ENCODE assay signal across 8 cellular contexts in genomic region chr17:64836623-64837017, GRCh38.
DNase-seq lines count a peak whose midpoint lies in the region; ATAC-seq and TF ChIP-seq lines count a peak whose summit lies in the region.
"Not testable (repeated sequence)": the region's sequence is repeated elsewhere in the genome, so short reads cannot be mapped to it uniquely, and the experiment has no call there.

No MANE protein-coding gene starts in this region.

- H3K4me3 Mint-ChIP-seq in T-helper 2 cell treated with Interferon-gamma antibody and Interleukin-4, amounts not matched to agents 5 μg/mL and 100 μg/mL, for 36 hours: peak overlapping the region; percentile 100
- H3K4me3 Mint-ChIP-seq in naive thymus-derived CD8-positive, alpha-beta T cell: peak overlapping the region; percentile 85 to 96 (median 92)

- DNase-seq in GM10266 (ENCODE audit: extremely low spot score) (peak; percentile 6), globus pallidus (ENCODE audit: low spot score) (peak; percentile 7)
- peak; percentile 22 for DNase-seq in T-helper 2 cell treated with Interferon-gamma antibody and Interleukin-4, amounts not matched to agents 5 μg/mL and 100 μg/mL, for 36 hours (ENCODE audit: low spot score)
- not testable (repeated sequence) for DNase-seq in astrocyte of the cerebellum (ENCODE audit: low read depth)
- DNase-seq in naive thymus-derived CD8-positive, alpha-beta T cell: peak in 8 of 10 donors; percentile 9 to 68 (median 30)

- not testable (repeated sequence) for H3K9me3 Mint-ChIP-seq in T-helper 2 cell treated with Interferon-gamma antibody and Interleukin-4, amounts not matched to agents 5 μg/mL and 100 μg/mL, for 36 hours; naive thymus-derived CD8-positive, alpha-beta T cell

- peak; percentile 24 for ATAC-seq in GM21825 (IDR thresholded peaks at IDR 0.05; ENCODE audit: unreplicated experiment)
- peak; percentile 19 for ATAC-seq in HG03520 (IDR thresholded peaks at IDR 0.05; ENCODE audit: unreplicated experiment)
- peak; percentile 11 to 15 for ATAC-seq in naive thymus-derived CD8-positive, alpha-beta T cell

- H3K27ac Mint-ChIP-seq in T-helper 2 cell treated with Interferon-gamma antibody and Interleukin-4, amounts not matched to agents 5 μg/mL and 100 μg/mL, for 36 hours: peak overlapping the region; percentile 96
- H3K27ac Mint-ChIP-seq in naive thymus-derived CD8-positive, alpha-beta T cell: peak overlapping the region; percentile 82 to 98 (median 93)

- not testable (repeated sequence) for H3K36me3 Mint-ChIP-seq in T-helper 2 cell treated with Interferon-gamma antibody and Interleukin-4, amounts not matched to agents 5 μg/mL and 100 μg/mL, for 36 hours (ENCODE audit: low read depth); naive thymus-derived CD8-positive, alpha-beta T cell

- not testable (repeated sequence) for TF ChIP-seq CTCF in GM10266 (IDR thresholded peaks at IDR 0.05; ENCODE audit: control insufficient read depth, insufficient read depth, low read depth, missing control alignments); astrocyte of the cerebellum (IDR thresholded peaks at IDR 0.05; ENCODE audit: low read depth, low read length, missing control alignments)

- H3K4me3 ChIP-seq in astrocyte of the cerebellum (ENCODE audit: low read depth, low read length) (peak overlapping the region; percentile 59), subcutaneous abdominal adipose tissue (ENCODE audit: low read depth in 1 of 5, low read length in 5 of 5) (peak overlapping the region; percentile 59 to 75 (median 66))

- peaks cover 0 to 24% (median 12%) of the 10 kb centered on the region in 5 donors for H3K4me1 ChIP-seq in subcutaneous abdominal adipose tissue (ENCODE audit: control insufficient read depth in 5 of 5, insufficient read depth in 5 of 5, low read length in 5 of 5)

- not testable (repeated sequence) for H3K36me3 ChIP-seq in subcutaneous abdominal adipose tissue (ENCODE audit: control insufficient read depth in 5 of 5, insufficient read depth in 5 of 5, low read length in 5 of 5)

- H3K4me1 Mint-ChIP-seq in T-helper 2 cell treated with Interferon-gamma antibody and Interleukin-4, amounts not matched to agents 5 μg/mL and 100 μg/mL, for 36 hours (ENCODE audit: low read depth): peaks cover 11% of the 10 kb centered on the region
- H3K4me1 Mint-ChIP-seq in naive thymus-derived CD8-positive, alpha-beta T cell: peaks cover 10 to 32% (median 27%) of the 10 kb centered on the region in 4 donors

- H3K9me3 ChIP-seq in subcutaneous abdominal adipose tissue (ENCODE audit: control insufficient read depth in 5 of 5, low read length in 5 of 5): not testable (repeated sequence)

- H3K27me3 ChIP-seq in subcutaneous abdominal adipose tissue (ENCODE audit: control insufficient read depth in 5 of 5, insufficient read depth in 4 of 5, low read length in 5 of 5): not testable (repeated sequence)

- peak overlapping the region; percentile 67 for H3K27ac ChIP-seq in subcutaneous abdominal adipose tissue (ENCODE audit: low read depth, low read length)

- H3K9ac ChIP-seq in subcutaneous abdominal adipose tissue (ENCODE audit: low read length in 5 of 5): peak overlapping the region in 4 of 5 donors; percentile 37 to 68 (median 62)

- POLR2A ChIA-PET in naive thymus-derived CD8-positive, alpha-beta T cell (lab: Charles Lee): not testable (repeated sequence)

- in situ Hi-C loops in astrocyte of the cerebellum (cut with HindIII; ENCODE audit: low sequenced_read_pairs): not testable (repeated sequence)

- H3K27me3 Mint-ChIP-seq in T-helper 2 cell treated with Interferon-gamma antibody and Interleukin-4, amounts not matched to agents 5 μg/mL and 100 μg/mL, for 36 hours (ENCODE audit: low read depth); naive thymus-derived CD8-positive, alpha-beta T cell: not testable (repeated sequence)
